In genomic region chr3:188232676-188233075, GRCh38 we compare ENCODE assay signal across 27 cellular contexts.
A peak's percentile ranks its signal among the peaks of the same experiment; 100 is the strongest.
DNase-seq lines count a peak whose midpoint lies in the region; ATAC-seq and TF ChIP-seq lines count a peak whose summit lies in the region.
"Had no signal": no experiment of that assay in that cellular context is flagged by ENCODE, and none has a peak within 500 bp of the region (broad histone marks: within the 10 kb centered on the region; RNA-seq: fewer than 3 reads in every experiment).

No MANE protein-coding gene starts in this region.

- peak overlapping the region; percentile 50 to 85 for H3K27ac ChIP-seq in right atrium auricular region
- peak overlapping the region; percentile 84 for H3K27ac ChIP-seq in rectal smooth muscle tissue (ENCODE audit: low read depth, low read length)
- peak overlapping the region; percentile 64 to 92 for H3K27ac ChIP-seq in aorta (ENCODE audit: low read depth in 1 of 2, low read length in 2 of 2)

- no peaks in the 10 kb centered on the region for H3K27me3 Mint-ChIP-seq in chondrocyte (ENCODE audit: low read depth)
- H3K27me3 Mint-ChIP-seq: activated CD4-positive, alpha-beta T cell treated with anti-CD3 and anti-CD28 coated beads, Interleukin-2, amount 10 ng/mL, durations not matched to agents 7 days and 5 days; activated naive CD4-positive, alpha-beta T cell treated with anti-CD3 and anti-CD28 coated beads, Interleukin-2, amount 50 U/mL, for 24 hours; CD4-positive, CD25-positive, alpha-beta regulatory T cell; effector memory CD8-positive, alpha-beta T cell; naive thymus-derived CD4-positive, alpha-beta T cell had no signal

- H3K9me3 ChIP-seq in right atrium auricular region, result no peaks in the 10 kb centered on the region
- no peaks in the 10 kb centered on the region for H3K9me3 ChIP-seq in aorta (ENCODE audit: control insufficient read depth, low read length)
- H3K9me3 ChIP-seq: heart right ventricle, prostate gland, uterus had no signal

- H3K36me3 ChIP-seq in right atrium auricular region, result peaks cover 8% of the 10 kb centered on the region
- no peaks in the 10 kb centered on the region for H3K36me3 ChIP-seq in rectal smooth muscle tissue (ENCODE audit: control insufficient read depth, insufficient read depth, low read length)
- peaks cover 0 to 3% of the 10 kb centered on the region in 2 donors for H3K36me3 ChIP-seq in aorta (ENCODE audit: control insufficient read depth in 1 of 2, insufficient read depth in 2 of 2, low read length in 1 of 2)
- H3K36me3 ChIP-seq: prostate gland, uterus had no signal

- no peak overlapping the region for H3K9ac ChIP-seq in rectal smooth muscle tissue (ENCODE audit: low read length)

- H3K9me3 Mint-ChIP-seq in chondrocyte (ENCODE audit: low read depth), result no peaks in the 10 kb centered on the region
- H3K9me3 Mint-ChIP-seq: activated naive CD4-positive, alpha-beta T cell treated with anti-CD3 and anti-CD28 coated beads, Interleukin-2, amount 50 U/mL, for 24 hours; CD4-positive, CD25-positive, alpha-beta regulatory T cell; effector memory CD8-positive, alpha-beta T cell; WTC11 had no signal

- H3K27ac Mint-ChIP-seq in chondrocyte (ENCODE audit: unreplicated experiment), result peak overlapping the region; percentile 37
- H3K27ac Mint-ChIP-seq: activated CD4-positive, alpha-beta T cell treated with anti-CD3 and anti-CD28 coated beads, Interleukin-2, amount 10 ng/mL, durations not matched to agents 7 days and 5 days; activated naive CD4-positive, alpha-beta T cell treated with anti-CD3 and anti-CD28 coated beads, Interleukin-2, amount 50 U/mL, for 24 hours; CD4-positive, CD25-positive, alpha-beta regulatory T cell; effector memory CD8-positive, alpha-beta T cell; naive thymus-derived CD4-positive, alpha-beta T cell; WTC11 had no signal

- TF ChIP-seq CTCF in right atrium auricular region (IDR thresholded peaks at IDR 0.05) (no peak), chondrocyte (IDR thresholded peaks at IDR 0.05) (no peak)

- WGBS in aorta, 2 donors, result 48 to 55% methylated on average over 2 of the region's 2 CpGs

- intact Hi-C loops in Right ventricle myocardium inferior (cut with DNase I), result no loop called here
- intact Hi-C loops in aorta (cut with DNase I), result no loop called here

- H3K4me1 ChIP-seq in right atrium auricular region (peaks cover 0 to 50% of the 10 kb centered on the region in 2 donors), rectal smooth muscle tissue (ENCODE audit: control insufficient read depth, insufficient read depth, low read length) (peaks cover 31% of the 10 kb centered on the region), aorta (ENCODE audit: control insufficient read depth in 1 of 2, insufficient read depth in 2 of 2, low read length in 2 of 2) (peaks cover 17 to 19% of the 10 kb centered on the region in 2 donors)

- no peak overlapping the region for H3K4me3 Mint-ChIP-seq in chondrocyte (ENCODE audit: unreplicated experiment)
- H3K4me3 Mint-ChIP-seq: activated CD4-positive, alpha-beta T cell treated with anti-CD3 and anti-CD28 coated beads, Interleukin-2, amount 10 ng/mL, durations not matched to agents 7 days and 5 days; activated naive CD4-positive, alpha-beta T cell treated with anti-CD3 and anti-CD28 coated beads, Interleukin-2, amount 50 U/mL, for 24 hours; CD4-positive, CD25-positive, alpha-beta regulatory T cell; effector memory CD8-positive, alpha-beta T cell; naive thymus-derived CD4-positive, alpha-beta T cell; WTC11 had no signal

- no peaks in the 10 kb centered on the region for H3K27me3 ChIP-seq in right atrium auricular region
- H3K27me3 ChIP-seq in rectal smooth muscle tissue (ENCODE audit: control insufficient read depth, insufficient read depth, low read length), result no peaks in the 10 kb centered on the region
- H3K27me3 ChIP-seq in aorta (ENCODE audit: control insufficient read depth in 1 of 2, insufficient read depth in 2 of 2, low read length in 1 of 2), result no peaks in the 10 kb centered on the region
- H3K27me3 ChIP-seq: heart right ventricle, uterus had no signal

- H3K36me3 Mint-ChIP-seq in chondrocyte (ENCODE audit: low read depth), result peaks cover 17% of the 10 kb centered on the region
- H3K36me3 Mint-ChIP-seq: WTC11 had no signal

- DNase-seq in right atrium auricular region (ENCODE audit: low spot score) (no peak), Right ventricle myocardium inferior (ENCODE audit: missing footprints) (no peak), chondrocyte (ENCODE audit: low spot score) (no peak), aorta (no peak), kidney glomerular epithelial cell (lab: John Stamatoyannopoulos, UW) (no peak)
- DNase-seq: 8988T; activated CD4-positive, alpha-beta T cell treated with anti-CD3 and anti-CD28 coated beads, Interleukin-2, amount 10 ng/mL, durations not matched to agents 7 days and 5 days; amygdala; CD4-positive, CD25-positive, alpha-beta regulatory T cell; cortex of kidney; effector memory CD8-positive, alpha-beta T cell; erythroblast; heart right ventricle; midbrain; naive thymus-derived CD4-positive, alpha-beta T cell; NCI-H1092 treated with DMSO at 0.1 percent for 48 hours; NCI-H1694 treated with DMSO at 0.1 percent for 48 hours; NCI-H2171; NCI-H510A; stimulated activated CD4-positive, alpha-beta T cell treated with anti-CD3 and anti-CD28 coated beads, Interleukin-4, amount 100 ng/mL, for 24 hours had no signal

- H3K4me1 Mint-ChIP-seq in chondrocyte (ENCODE audit: low read depth), result peaks cover 64% of the 10 kb centered on the region

- H3K4me3 ChIP-seq in right atrium auricular region (no peak overlapping the region), rectal smooth muscle tissue (ENCODE audit: low read length) (no peak overlapping the region), aorta (ENCODE audit: low read length in 2 of 2) (no peak overlapping the region)
- H3K4me3 ChIP-seq: heart right ventricle, prostate gland, uterus had no signal

- ATAC-seq in Right ventricle myocardium inferior, result no peak
- no peak for ATAC-seq in aorta (ENCODE audit: low FRiP score)
- no peak for ATAC-seq in HG03342 (IDR thresholded peaks at IDR 0.05; ENCODE audit: unreplicated experiment)
- no peak for ATAC-seq in HG03457 (IDR thresholded peaks at IDR 0.05; ENCODE audit: unreplicated experiment)
- ATAC-seq: effector memory CD8-positive, alpha-beta T cell; heart right ventricle; naive thymus-derived CD4-positive, alpha-beta T cell; WTC11 had no signal
